ENCODE assay signal across 8 cellular contexts in the genomic region with DNA sequence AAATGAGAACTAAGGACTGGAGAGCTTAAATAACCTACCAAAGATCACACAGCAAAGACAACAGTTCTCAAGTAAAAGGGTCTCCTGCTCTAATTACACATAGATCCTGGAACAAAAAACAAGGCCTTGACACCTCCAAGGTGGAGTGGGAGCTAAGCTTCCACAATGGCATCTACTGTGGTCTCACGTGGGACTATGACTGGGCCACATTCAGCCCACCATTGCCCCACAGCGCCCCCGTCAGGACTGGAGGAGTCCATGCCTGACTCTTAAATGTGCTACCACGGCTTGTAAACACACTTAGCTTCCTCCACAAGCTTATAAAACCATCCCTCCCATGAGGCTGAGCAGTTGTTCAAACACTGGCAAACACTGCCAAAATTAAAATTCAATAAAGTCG.
DNase-seq lines count a peak whose midpoint lies in the region; ATAC-seq and TF ChIP-seq lines count a peak whose summit lies in the region.
"Had no signal": no experiment of that assay in that cellular context is flagged by ENCODE, and none has a peak within 500 bp of the region (broad histone marks: within the 10 kb centered on the region; RNA-seq: fewer than 3 reads in every experiment).

No MANE protein-coding gene starts in this region.

- CTCF ChIA-PET in WTC11 (lab: Charles Lee) = interaction anchor here (0.6 to 2.8 kb wide), 24 partner anchors 9 to 288 kb away, joined by 3 to 37 read pairs (median 3); a partner anchor contains a TSS

- TF ChIP-seq CTCF in GM12864 (IDR thresholded peaks at IDR 0.05; ENCODE audit: low read depth, low read length, missing control alignments) = peak; percentile 40
- peak; percentile 61; the same call in 1 of the 2 replicates for TF ChIP-seq CTCF in WTC11 (IDR thresholded peaks at IDR 0.05)
- no peak for TF ChIP-seq CTCF in osteocyte (IDR thresholded peaks at IDR 0.05)
- no peak for TF ChIP-seq CTCF in stomach (IDR thresholded peaks at IDR 0.05)
- no peak for TF ChIP-seq CTCF in left ventricle myocardium inferior (IDR thresholded peaks at IDR 0.05; ENCODE audit: borderline replicate concordance)

- DNase-seq in GM12864 (ENCODE audit: low read depth) (no peak), HK-2 (ENCODE audit: unreplicated experiment) (peak; percentile 22), WTC11 (ENCODE audit: low spot score) (peak; percentile 72), osteocyte (ENCODE audit: extremely low spot score, unreplicated experiment) (peak; percentile 63), stomach (no peak), immature natural killer cell (no peak), left ventricle myocardium inferior (no peak)
- DNase-seq: activated gamma-delta T cell treated with Interleukin-2 at 50 U/mL for 16 hours had no signal

- H3K36me3 Mint-ChIP-seq in WTC11 (no peaks in the 10 kb centered on the region), osteocyte (ENCODE audit: unreplicated experiment) (no peaks in the 10 kb centered on the region), immature natural killer cell (peaks cover 0 to 4% (median 0%) of the 10 kb centered on the region in 3 donors)

- H3K27ac ChIP-seq in stomach = no peak overlapping the region
- H3K27ac ChIP-seq in left ventricle myocardium inferior (replicated peaks) = no peak overlapping the region

- peak; percentile 91 for ATAC-seq in WTC11

- no peak for TF ChIP-seq EP300 in stomach (IDR thresholded peaks at IDR 0.05)

- H3K27me3 ChIP-seq in stomach (no peaks in the 10 kb centered on the region), left ventricle myocardium inferior (ENCODE audit: low read depth) (no peaks in the 10 kb centered on the region)

- TF ChIP-seq POLR2A in stomach (IDR thresholded peaks at IDR 0.05) = no peak

- H3K9me3 Mint-ChIP-seq in WTC11 (peaks cover 12% of the 10 kb centered on the region), osteocyte (ENCODE audit: unreplicated experiment) (no peaks in the 10 kb centered on the region), immature natural killer cell (no peaks in the 10 kb centered on the region)

- POLR2A ChIA-PET in WTC11 (lab: Charles Lee) = no interaction called here

- intact Hi-C loops in stomach (cut with DNase I; ENCODE audit: low total_unique reads) = no loop called here
- intact Hi-C loops in left ventricle myocardium inferior (cut with micrococcal nuclease) = no loop called here

- H3K36me3 ChIP-seq in stomach (no peaks in the 10 kb centered on the region), left ventricle myocardium inferior (no peaks in the 10 kb centered on the region)

- peaks cover 4% of the 10 kb centered on the region for H3K27me3 Mint-ChIP-seq in WTC11 (ENCODE audit: low read depth)
- peaks cover 29% of the 10 kb centered on the region for H3K27me3 Mint-ChIP-seq in osteocyte (ENCODE audit: unreplicated experiment)
- H3K27me3 Mint-ChIP-seq in immature natural killer cell (ENCODE audit: low read depth in 3 of 3) = peaks cover 0 to 9% (median 3%) of the 10 kb centered on the region in 3 donors

- H3K4me1 Mint-ChIP-seq in WTC11 (no peaks in the 10 kb centered on the region), osteocyte (ENCODE audit: unreplicated experiment) (peaks cover 8% of the 10 kb centered on the region), immature natural killer cell (no peaks in the 10 kb centered on the region)

- no peak overlapping the region for H3K4me3 ChIP-seq in GM12864 (ENCODE audit: low read depth, low read length)
- no peak overlapping the region for H3K4me3 ChIP-seq in stomach
- H3K4me3 ChIP-seq in left ventricle myocardium inferior = no peak overlapping the region

- H3K9me3 ChIP-seq in stomach = no peaks in the 10 kb centered on the region
- no peaks in the 10 kb centered on the region for H3K9me3 ChIP-seq in left ventricle myocardium inferior (replicated peaks)

- 61 to 76% (median 65%) methylated on average over 4 to 5 of the region's 5 CpGs for WGBS in stomach, 5 donors

- H3K27ac Mint-ChIP-seq in WTC11 (no peak overlapping the region), osteocyte (ENCODE audit: unreplicated experiment) (no peak overlapping the region), immature natural killer cell (no peak overlapping the region)

- H3K4me1 ChIP-seq in stomach = peaks cover 0 to 4% (median 0%) of the 10 kb centered on the region in 4 donors
- H3K4me1 ChIP-seq in left ventricle myocardium inferior = no peaks in the 10 kb centered on the region

- no peak overlapping the region for H3K4me3 Mint-ChIP-seq in WTC11
- H3K4me3 Mint-ChIP-seq in osteocyte (ENCODE audit: unreplicated experiment) = no peak overlapping the region
- no peak overlapping the region for H3K4me3 Mint-ChIP-seq in immature natural killer cell

TF ChIP-seq in WTC11, 78 proteins besides CTCF, POLR2A, EP300 and RAD21:
- TF ChIP-seq, protein P1, sequence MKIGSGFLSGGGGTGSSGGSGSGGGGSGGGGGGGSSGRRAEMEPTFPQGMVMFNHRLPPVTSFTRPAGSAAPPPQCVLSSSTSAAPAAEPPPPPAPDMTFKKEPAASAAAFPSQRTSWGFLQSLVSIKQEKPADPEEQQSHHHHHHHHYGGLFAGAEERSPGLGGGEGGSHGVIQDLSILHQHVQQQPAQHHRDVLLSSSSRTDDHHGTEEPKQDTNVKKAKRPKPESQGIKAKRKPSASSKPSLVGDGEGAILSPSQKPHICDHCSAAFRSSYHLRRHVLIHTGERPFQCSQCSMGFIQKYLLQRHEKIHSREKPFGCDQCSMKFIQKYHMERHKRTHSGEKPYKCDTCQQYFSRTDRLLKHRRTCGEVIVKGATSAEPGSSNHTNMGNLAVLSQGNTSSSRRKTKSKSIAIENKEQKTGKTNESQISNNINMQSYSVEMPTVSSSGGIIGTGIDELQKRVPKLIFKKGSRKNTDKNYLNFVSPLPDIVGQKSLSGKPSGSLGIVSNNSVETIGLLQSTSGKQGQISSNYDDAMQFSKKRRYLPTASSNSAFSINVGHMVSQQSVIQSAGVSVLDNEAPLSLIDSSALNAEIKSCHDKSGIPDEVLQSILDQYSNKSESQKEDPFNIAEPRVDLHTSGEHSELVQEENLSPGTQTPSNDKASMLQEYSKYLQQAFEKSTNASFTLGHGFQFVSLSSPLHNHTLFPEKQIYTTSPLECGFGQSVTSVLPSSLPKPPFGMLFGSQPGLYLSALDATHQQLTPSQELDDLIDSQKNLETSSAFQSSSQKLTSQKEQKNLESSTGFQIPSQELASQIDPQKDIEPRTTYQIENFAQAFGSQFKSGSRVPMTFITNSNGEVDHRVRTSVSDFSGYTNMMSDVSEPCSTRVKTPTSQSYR (CRISPR knock-in tag; IDR thresholded peaks at IDR 0.05) = no peak
- TF ChIP-seq SMAD3 (CRISPR knock-in tag; IDR thresholded peaks at IDR 0.05; ENCODE audit: borderline replicate concordance) = no peak

Comparison
In these comparisons a context has a peak if more than half of its experiments do, and no peak if none do; other contexts are left out.
1. DNase-seq: peak in HK-2 (single experiment), WTC11 (single experiment) and osteocyte (single experiment); none in GM12864 (single experiment), stomach (single experiment), immature natural killer cell (0 of 3) and left ventricle myocardium inferior (single experiment).
2. CTCF ChIP-seq: peak in GM12864 (single experiment) and WTC11 (single experiment); none in osteocyte (single experiment), stomach (0 of 7) and left ventricle myocardium inferior (single experiment).